Comparison of ENCODE assay signal across 12 cellular contexts in genomic region chr6:34082348-34082747, GRCh38.
A peak's percentile ranks its signal among the peaks of the same experiment; 100 is the strongest.
DNase-seq lines count a peak whose midpoint lies in the region; ATAC-seq and TF ChIP-seq lines count a peak whose summit lies in the region.
"Had no signal": no experiment of that assay in that cellular context is flagged by ENCODE, and none has a peak within 500 bp of the region (broad histone marks: within the 10 kb centered on the region; RNA-seq: fewer than 3 reads in every experiment).

No MANE protein-coding gene starts in this region.

- POLR2A ChIA-PET in HEK293 (lab: Yijun Ruan, JAX), result no interaction called here

- no peak overlapping the region for H3K4me3 Mint-ChIP-seq in endodermal cell
- no peak overlapping the region for H3K4me3 Mint-ChIP-seq in stimulated activated naive B cell treated with anti-CD40 and anti-IgM and Interleukin-4, amounts not matched to agents 10 μg/mL and 1 μg/mL and 100 μg/mL, for 72 hours
- H3K4me3 Mint-ChIP-seq in stimulated activated naive CD8-positive, alpha-beta T cell treated with anti-CD3 and anti-CD28 coated beads, Interleukin-15, amount 100 ng/mL, for 72 hours, result no peak overlapping the region
- H3K4me3 Mint-ChIP-seq: CD4-positive, CD25-positive, alpha-beta regulatory T cell; CD8-positive, alpha-beta memory T cell had no signal

- H3K36me3 ChIP-seq in BLaER1, result no peaks in the 10 kb centered on the region
- no peaks in the 10 kb centered on the region for H3K36me3 ChIP-seq in HEK293 (ENCODE audit: control insufficient read depth in 2 of 2, insufficient read depth in 1 of 2, low read length in 2 of 2)
- no peaks in the 10 kb centered on the region for H3K36me3 ChIP-seq in endodermal cell (ENCODE audit: control insufficient read depth, insufficient read depth, low read length)

- CTCF ChIA-PET in HEK293 (lab: Yijun Ruan, JAX), result interaction anchor here (0.6 to 1.7 kb wide), 2 partner anchors 27 to 73 kb away, joined by 4 to 5 read pairs; no protein-coding TSS in a partner anchor

- H3K4me2 ChIP-seq in BLaER1, result peak overlapping the region; percentile 83

- H3K9me3 ChIP-seq in BLaER1 (no peaks in the 10 kb centered on the region), HEK293 (ENCODE audit: control insufficient read depth, insufficient read depth, low read depth, low read length) (no peaks in the 10 kb centered on the region), endodermal cell (ENCODE audit: control insufficient read depth, low read length) (no peaks in the 10 kb centered on the region)
- H3K9me3 ChIP-seq: Caco-2 had no signal

- peak overlapping the region; percentile 13 for H3K27ac Mint-ChIP-seq in endodermal cell
- peak overlapping the region; percentile 68 for H3K27ac Mint-ChIP-seq in stimulated activated naive B cell treated with anti-CD40 and anti-IgM and Interleukin-4, amounts not matched to agents 10 μg/mL and 1 μg/mL and 100 μg/mL, for 72 hours
- peak overlapping the region in 1 of 2 donors; percentile 34 for H3K27ac Mint-ChIP-seq in stimulated activated naive CD8-positive, alpha-beta T cell treated with anti-CD3 and anti-CD28 coated beads, Interleukin-15, amount 100 ng/mL, for 72 hours

- H4K20me1 ChIP-seq in BLaER1, result peaks cover 35% of the 10 kb centered on the region

- H3K4me3 ChIP-seq in BLaER1 (no peak overlapping the region), HEK293 (ENCODE audit: low read depth, low read length) (no peak overlapping the region), endodermal cell (ENCODE audit: low read length) (no peak overlapping the region)

- H3K4me1 Mint-ChIP-seq in endodermal cell, result no peaks in the 10 kb centered on the region
- no peaks in the 10 kb centered on the region for H3K4me1 Mint-ChIP-seq in stimulated activated naive B cell treated with anti-CD40 and anti-IgM and Interleukin-4, amounts not matched to agents 10 μg/mL and 1 μg/mL and 100 μg/mL, for 72 hours
- H3K4me1 Mint-ChIP-seq in stimulated activated naive CD8-positive, alpha-beta T cell treated with anti-CD3 and anti-CD28 coated beads, Interleukin-15, amount 100 ng/mL, for 72 hours, result no peaks in the 10 kb centered on the region
- H3K4me1 Mint-ChIP-seq: CD4-positive, CD25-positive, alpha-beta regulatory T cell; CD8-positive, alpha-beta memory T cell had no signal

- no peak for ATAC-seq in stimulated activated naive B cell treated with anti-CD40 and anti-IgM and Interleukin-4, amounts not matched to agents 10 μg/mL and 1 μg/mL and 100 μg/mL, for 72 hours (replicated peaks)
- ATAC-seq in stimulated activated naive CD8-positive, alpha-beta T cell treated with anti-CD3 and anti-CD28 coated beads, Interleukin-15, amount 100 ng/mL, for 72 hours, result no peak

- H3K27me3 Mint-ChIP-seq in endodermal cell (ENCODE audit: insufficient read depth), result no peaks in the 10 kb centered on the region
- peaks cover 15 to 56% of the 10 kb centered on the region in 2 donors for H3K27me3 Mint-ChIP-seq in stimulated activated naive B cell treated with anti-CD40 and anti-IgM and Interleukin-4, amounts not matched to agents 10 μg/mL and 1 μg/mL and 100 μg/mL, for 72 hours
- H3K27me3 Mint-ChIP-seq in stimulated activated naive CD8-positive, alpha-beta T cell treated with anti-CD3 and anti-CD28 coated beads, Interleukin-15, amount 100 ng/mL, for 72 hours, result no peaks in the 10 kb centered on the region

- WGBS in endodermal cell (ENCODE audit: insufficient coverage in 1 of 2, insufficient read length in 1 of 2), 2 experiments, result 96 to 98% methylated on average over 10 of the region's 10 CpGs

- peaks cover 43% of the 10 kb centered on the region for H3K4me1 ChIP-seq in BLaER1
- H3K4me1 ChIP-seq in HEK293 (ENCODE audit: control insufficient read depth, insufficient read depth, low read length), result no peaks in the 10 kb centered on the region
- H3K4me1 ChIP-seq in endodermal cell (ENCODE audit: control insufficient read depth, insufficient read depth, low read length), result no peaks in the 10 kb centered on the region
- H3K4me1 ChIP-seq: Caco-2 had no signal

- TF ChIP-seq CTCF in HEK293 (tag by site-specific recombination; IDR thresholded peaks at IDR 0.05) (no peak), endodermal cell (conservative IDR thresholded peaks at IDR 0.05) (no peak)

- H3K27ac ChIP-seq in BLaER1, result no peak overlapping the region
- H3K27ac ChIP-seq in HEK293 (ENCODE audit: extremely low read depth, low read depth, low read length), result no peak overlapping the region
- H3K27ac ChIP-seq in endodermal cell (ENCODE audit: low read depth, low read length), result no peak overlapping the region

- H3K36me3 Mint-ChIP-seq in endodermal cell (ENCODE audit: low read depth), result no peaks in the 10 kb centered on the region
- no peaks in the 10 kb centered on the region for H3K36me3 Mint-ChIP-seq in stimulated activated naive B cell treated with anti-CD40 and anti-IgM and Interleukin-4, amounts not matched to agents 10 μg/mL and 1 μg/mL and 100 μg/mL, for 72 hours
- H3K36me3 Mint-ChIP-seq: CD4-positive, CD25-positive, alpha-beta regulatory T cell; CD8-positive, alpha-beta memory T cell had no signal

- no peaks in the 10 kb centered on the region for H3K9me3 Mint-ChIP-seq in endodermal cell
- no peaks in the 10 kb centered on the region for H3K9me3 Mint-ChIP-seq in stimulated activated naive B cell treated with anti-CD40 and anti-IgM and Interleukin-4, amounts not matched to agents 10 μg/mL and 1 μg/mL and 100 μg/mL, for 72 hours
- H3K9me3 Mint-ChIP-seq in stimulated activated naive CD8-positive, alpha-beta T cell treated with anti-CD3 and anti-CD28 coated beads, Interleukin-15, amount 100 ng/mL, for 72 hours, result no peaks in the 10 kb centered on the region
- H3K9me3 Mint-ChIP-seq: CD8-positive, alpha-beta memory T cell had no signal

- H3K27me3 ChIP-seq in BLaER1, result no peaks in the 10 kb centered on the region
- H3K27me3 ChIP-seq in endodermal cell (ENCODE audit: control insufficient read depth, insufficient read depth, low read length, poor library complexity, severe bottlenecking), result no peaks in the 10 kb centered on the region

- no peak for DNase-seq in endodermal cell
- no peak for DNase-seq in stimulated activated naive B cell treated with anti-CD40 and anti-IgM and Interleukin-4, amounts not matched to agents 10 μg/mL and 1 μg/mL and 100 μg/mL, for 72 hours
- DNase-seq in COR-L47 (lab: John Stamatoyannopoulos, UW), result no peak
- DNase-seq in stimulated activated naive CD8-positive, alpha-beta T cell treated with anti-CD3 and anti-CD28 coated beads, Interleukin-15, amount 100 ng/mL, for 72 hours, result no peak
- DNase-seq in NCI-H748 treated with DMSO at 0.1 percent for 48 hours (lab: John Stamatoyannopoulos, UW), result no peak
- DNase-seq: 8988T; Caco-2; CD4-positive, CD25-positive, alpha-beta regulatory T cell; CD8-positive, alpha-beta memory T cell; HCEC 1CT had no signal

- H3K9ac ChIP-seq in BLaER1 (peak overlapping the region; percentile 41; the same call in 1 of the 2 replicates), endodermal cell (ENCODE audit: extremely low read depth, low read length, poor library complexity, severe bottlenecking) (no peak overlapping the region)

TF ChIP-seq in HEK293, 187 proteins besides CTCF, POLR2A, EP300 and RAD21:
- TF ChIP-seq ZNF768 (tag by site-specific recombination; IDR thresholded peaks at IDR 0.05), result no peak
- peak; percentile 47 for TF ChIP-seq ZIC2 (tag by site-specific recombination; IDR thresholded peaks at IDR 0.05)
